ENCODE assay signal across 5 cellular contexts in the genomic region with DNA sequence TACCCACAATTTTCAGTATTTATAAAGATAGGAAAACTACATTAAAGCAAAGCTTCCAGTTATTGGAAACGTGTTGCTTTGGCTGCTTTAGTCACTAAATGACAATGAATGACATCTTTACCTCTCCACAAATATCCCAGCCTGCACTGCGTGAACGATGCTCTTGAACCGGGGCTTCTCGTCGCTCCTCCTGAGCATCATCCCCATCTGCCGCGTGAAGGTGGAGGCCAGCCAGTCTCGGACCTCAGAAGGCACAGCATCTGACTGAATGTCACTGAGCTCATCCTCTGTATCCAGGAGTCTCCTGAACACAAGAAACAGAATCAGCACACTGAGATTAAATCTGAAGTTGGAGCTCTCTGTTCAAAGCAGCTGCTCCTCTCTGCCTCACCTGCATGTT.
"Had no signal": no experiment of that assay in that cellular context is flagged by ENCODE, and none has a peak within 500 bp of the region (broad histone marks: within the 10 kb centered on the region; RNA-seq: fewer than 3 reads in every experiment).

No MANE protein-coding gene starts in this region.

- H3K27ac Mint-ChIP-seq: GM23338, H9 had no signal

- H3K9me3 Mint-ChIP-seq: GM23338, H9 had no signal

- DNase-seq: H9, HCEC 1CT, IMR-90 had no signal

- ATAC-seq: GM23338, K562 had no signal

- H3K4me3 Mint-ChIP-seq: GM23338, H9 had no signal

- H3K4me3 ChIP-seq: GM23338, K562 had no signal
